18 cellular contexts compared by ENCODE assay signal in the genomic region with DNA sequence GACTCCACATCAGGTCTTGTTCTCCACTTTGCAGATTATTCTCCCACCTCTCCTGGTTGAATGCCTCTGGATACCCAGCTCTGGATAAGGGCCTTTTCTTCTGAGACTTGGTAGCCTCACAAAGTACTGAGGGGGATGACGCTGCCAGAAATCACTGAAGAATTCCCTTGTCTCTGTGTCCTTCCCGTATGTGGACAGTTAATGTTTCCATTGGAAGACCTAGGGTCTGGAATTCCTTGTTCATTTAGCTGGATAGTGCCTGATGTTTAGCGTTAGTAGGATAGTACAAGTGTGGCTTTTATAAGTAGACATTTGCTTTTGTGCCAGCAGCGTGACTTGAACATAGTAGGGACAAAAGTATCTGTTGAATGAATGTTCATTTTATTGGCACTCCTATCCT.
DNase-seq lines count a peak whose midpoint lies in the region; ATAC-seq and TF ChIP-seq lines count a peak whose summit lies in the region.
"Had no signal": no experiment of that assay in that cellular context is flagged by ENCODE, and none has a peak within 500 bp of the region (broad histone marks: within the 10 kb centered on the region; RNA-seq: fewer than 3 reads in every experiment).

No MANE protein-coding gene starts in this region.

- ATAC-seq in RWPE2 (ENCODE audit: low read depth) (no peak), left lung (no peak), HG03095 (IDR thresholded peaks at IDR 0.05; ENCODE audit: unreplicated experiment) (no peak)
- ATAC-seq: GM23338, heart left ventricle, psoas muscle, upper lobe of right lung had no signal

- no peaks in the 10 kb centered on the region for H3K36me3 Mint-ChIP-seq in endothelial cell (ENCODE audit: low read depth, unreplicated experiment)
- no peaks in the 10 kb centered on the region for H3K36me3 Mint-ChIP-seq in neural progenitor cell

- H3K4me1 ChIP-seq in RWPE2 (ENCODE audit: insufficient read depth, poor library complexity, severe bottlenecking) (peaks cover 30% of the 10 kb centered on the region), neural progenitor cell (peaks cover 41% of the 10 kb centered on the region), tibial artery (peaks cover 6 to 91% (median 71%) of the 10 kb centered on the region in 4 donors), left lung (peaks cover 42 to 86% of the 10 kb centered on the region in 2 donors), OCI-LY7 (ENCODE audit: insufficient read depth, low read length, poor library complexity, severe bottlenecking) (peaks cover 42% of the 10 kb centered on the region)

- no peaks in the 10 kb centered on the region for H3K9me2 ChIP-seq in OCI-LY7 (ENCODE audit: insufficient read depth, low read length)

- intact Hi-C loops in tibial artery (cut with DNase I; ENCODE audit: low total_unique reads): loop anchor here (5.0 kb wide), 2 partner anchors 43 to 108 kb away; no protein-coding TSS in a partner anchor
- intact Hi-C loops in left lung (cut with DNase I): no loop called here
- intact Hi-C loops in OCI-LY7 (cut with micrococcal nuclease; ENCODE audit: unreplicated experiment): loop anchor here (2.0 kb wide), 1 partner anchor 52 kb away; no protein-coding TSS in a partner anchor
- intact Hi-C loops in posterior vena cava (cut with DNase I): no loop called here

- no peak overlapping the region for H3K9ac ChIP-seq in neural progenitor cell

- H3K27me3 ChIP-seq in RWPE2 (ENCODE audit: insufficient read depth, poor library complexity, severe bottlenecking) (no peaks in the 10 kb centered on the region), neural progenitor cell (no peaks in the 10 kb centered on the region), tibial artery (no peaks in the 10 kb centered on the region), left lung (no peaks in the 10 kb centered on the region)
- H3K27me3 ChIP-seq: cardiac muscle cell, heart left ventricle, upper lobe of right lung had no signal

- H3K4me2 ChIP-seq in neural progenitor cell (no peak overlapping the region), OCI-LY7 (ENCODE audit: low read length) (no peak overlapping the region)
- H3K4me2 ChIP-seq: GM23338 had no signal

- POLR2A ChIA-PET in OCI-LY7 (lab: Charles Lee): no interaction called here

- H3F3A ChIP-seq in neural progenitor cell (ENCODE audit: low read depth): peaks cover 10% of the 10 kb centered on the region

- H3K4me3 ChIP-seq in RWPE2 (ENCODE audit: severe bottlenecking): no peak overlapping the region
- H3K4me3 ChIP-seq in neural progenitor cell: no peak overlapping the region
- H3K4me3 ChIP-seq in tibial artery: no peak overlapping the region
- H3K4me3 ChIP-seq in left lung: no peak overlapping the region
- no peak overlapping the region for H3K4me3 ChIP-seq in OCI-LY7 (ENCODE audit: low read depth, low read length, poor library complexity, severe bottlenecking)
- H3K4me3 ChIP-seq: cardiac muscle cell, GM23338, heart left ventricle, psoas muscle, upper lobe of right lung had no signal

- CTCF ChIA-PET in OCI-LY7 (lab: Charles Lee; ENCODE audit: unreplicated experiment): no interaction called here

- H3K4me1 Mint-ChIP-seq in endothelial cell (ENCODE audit: unreplicated experiment) (peaks cover 41% of the 10 kb centered on the region), neural progenitor cell (peaks cover 55% of the 10 kb centered on the region)

- H3K9me3 ChIP-seq in RWPE2 (ENCODE audit: severe bottlenecking): no peaks in the 10 kb centered on the region
- H3K9me3 ChIP-seq in neural progenitor cell (ENCODE audit: low read depth): no peaks in the 10 kb centered on the region
- no peaks in the 10 kb centered on the region for H3K9me3 ChIP-seq in tibial artery
- no peaks in the 10 kb centered on the region for H3K9me3 ChIP-seq in left lung
- no peaks in the 10 kb centered on the region for H3K9me3 ChIP-seq in OCI-LY7 (ENCODE audit: low read length)
- H3K9me3 ChIP-seq: heart left ventricle, psoas muscle, upper lobe of right lung had no signal

- H3K36me3 ChIP-seq in RWPE2 (ENCODE audit: low read depth): no peaks in the 10 kb centered on the region
- no peaks in the 10 kb centered on the region for H3K36me3 ChIP-seq in neural progenitor cell
- H3K36me3 ChIP-seq in tibial artery: no peaks in the 10 kb centered on the region
- no peaks in the 10 kb centered on the region for H3K36me3 ChIP-seq in left lung
- no peaks in the 10 kb centered on the region for H3K36me3 ChIP-seq in OCI-LY7 (ENCODE audit: insufficient read depth, low read length)
- H3K36me3 ChIP-seq: cardiac muscle cell, heart left ventricle, upper lobe of right lung had no signal

- DNase-seq in RWPE2 (ENCODE audit: low spot score): no peak
- no peak for DNase-seq in endothelial cell (ENCODE audit: low spot score)
- no peak for DNase-seq in neural progenitor cell (ENCODE audit: low spot score)
- no peak for DNase-seq in tibial artery
- no peak for DNase-seq in left lung
- DNase-seq in OCI-LY7 (ENCODE audit: low spot score): no peak
- DNase-seq in posterior vena cava (ENCODE audit: low spot score): no peak
- DNase-seq: heart left ventricle, kidney, MM.1S, NCI-H2029, NCI-H526 treated with DMSO at 0.1 percent for 48 hours, psoas muscle, upper lobe of right lung had no signal

- H3K27me3 Mint-ChIP-seq in endothelial cell (ENCODE audit: unreplicated experiment): peaks cover 8% of the 10 kb centered on the region
- H3K27me3 Mint-ChIP-seq in neural progenitor cell (ENCODE audit: insufficient read depth, low read depth): no peaks in the 10 kb centered on the region
- H3K27me3 Mint-ChIP-seq: B cell had no signal

- H3K27ac ChIP-seq in RWPE2 (ENCODE audit: poor library complexity, severe bottlenecking) (peak overlapping the region; percentile 29), neural progenitor cell (no peak overlapping the region), tibial artery (peak overlapping the region; percentile 68 to 78), left lung (no peak overlapping the region), OCI-LY7 (ENCODE audit: low read depth, low read length, poor library complexity, severe bottlenecking) (no peak overlapping the region)
- H3K27ac ChIP-seq: psoas muscle, upper lobe of right lung had no signal

- no TSS peak for BruUV-seq in OCI-LY7 (replicated peaks; lab: Mats Ljungman, UMichigan)

- no peaks in the 10 kb centered on the region for H3K9me3 Mint-ChIP-seq in endothelial cell (ENCODE audit: unreplicated experiment)
- no peaks in the 10 kb centered on the region for H3K9me3 Mint-ChIP-seq in neural progenitor cell
- H3K9me3 Mint-ChIP-seq: GM23338 had no signal

- no peaks in the 10 kb centered on the region for H3K79me2 ChIP-seq in neural progenitor cell (ENCODE audit: low read depth)
- no peaks in the 10 kb centered on the region for H3K79me2 ChIP-seq in OCI-LY7 (ENCODE audit: insufficient read depth, low read depth, low read length)

- no peak overlapping the region for H2AFZ ChIP-seq in neural progenitor cell (replicated peaks)
- no peak overlapping the region for H2AFZ ChIP-seq in OCI-LY7 (ENCODE audit: low read length)

- no peak for TF ChIP-seq CTCF in RWPE2 (IDR thresholded peaks at IDR 0.05; ENCODE audit: poor library complexity, severe bottlenecking)
- no peak for TF ChIP-seq CTCF in endothelial cell (IDR thresholded peaks at IDR 0.05; ENCODE audit: unreplicated experiment)
- no peak for TF ChIP-seq CTCF in neural progenitor cell (IDR thresholded peaks at IDR 0.05)
- TF ChIP-seq CTCF in tibial artery (IDR thresholded peaks at IDR 0.05): no peak
- TF ChIP-seq CTCF in left lung (IDR thresholded peaks at IDR 0.05): no peak
- no peak for TF ChIP-seq CTCF in OCI-LY7 (conservative IDR thresholded peaks at IDR 0.05; ENCODE audit: low read length)

- H3K4me3 Mint-ChIP-seq in endothelial cell (ENCODE audit: unreplicated experiment) (no peak overlapping the region), neural progenitor cell (peak overlapping the region; percentile 17)
- H3K4me3 Mint-ChIP-seq: B cell, GM23338 had no signal

- peak overlapping the region; percentile 25 for H3K27ac Mint-ChIP-seq in endothelial cell (ENCODE audit: unreplicated experiment)
- peak overlapping the region; percentile 13 for H3K27ac Mint-ChIP-seq in neural progenitor cell
- H3K27ac Mint-ChIP-seq: B cell, GM23338 had no signal

- H4K20me1 ChIP-seq in neural progenitor cell (ENCODE audit: low read depth): no peaks in the 10 kb centered on the region
- no peaks in the 10 kb centered on the region for H4K20me1 ChIP-seq in OCI-LY7 (ENCODE audit: insufficient read depth, low read length)

Comparison
In these comparisons a context has a peak if more than half of its experiments do, and no peak if none do; other contexts are left out.
1. H3K27ac ChIP-seq: peak in RWPE2 (single experiment) and tibial artery (2 of 2); none in neural progenitor cell (single experiment), left lung (0 of 2) and OCI-LY7 (single experiment).
2. intact Hi-C loops: an anchor here in tibial artery (5.0 kb wide) and OCI-LY7 (2.0 kb wide); none called in left lung and posterior vena cava.